ENCODE assay signal across 15 cellular contexts in the genomic region with DNA sequence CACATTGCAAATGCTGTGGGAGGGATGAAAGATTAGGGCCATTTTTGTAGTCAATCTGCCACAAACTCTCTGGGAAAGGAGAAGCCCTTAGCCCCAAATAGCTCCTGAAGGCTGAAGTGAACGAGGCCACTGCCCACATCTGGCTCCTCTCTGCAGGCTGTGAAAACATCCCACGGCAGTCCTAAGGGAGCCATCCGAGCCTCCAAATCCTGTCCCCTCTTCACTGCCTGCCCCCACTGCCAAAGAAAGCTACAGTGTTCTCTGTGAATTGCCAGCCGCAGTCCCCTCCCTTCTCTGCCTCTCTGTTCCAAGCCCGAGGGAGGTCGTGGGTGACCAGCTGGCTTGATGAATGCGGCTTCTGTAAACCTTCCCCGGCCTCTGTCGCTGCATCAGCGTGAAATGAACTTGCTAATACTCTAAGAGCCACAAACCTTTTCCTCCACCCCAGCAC.
DNase-seq lines count a peak whose midpoint lies in the region; ATAC-seq and TF ChIP-seq lines count a peak whose summit lies in the region.
"Had no signal": no experiment of that assay in that cellular context is flagged by ENCODE, and none has a peak within 500 bp of the region (broad histone marks: within the 10 kb centered on the region; RNA-seq: fewer than 3 reads in every experiment).

No MANE protein-coding gene starts in this region.

- H3K9me3 ChIP-seq in gastroesophageal sphincter: no peaks in the 10 kb centered on the region

- intact Hi-C loops in left colon (cut with DNase I, micrococcal nuclease): no loop called here

- H3K27me3 ChIP-seq in gastroesophageal sphincter: no peaks in the 10 kb centered on the region

- TF ChIP-seq CTCF in gastroesophageal sphincter (IDR thresholded peaks at IDR 0.05): no peak

- no peaks in the 10 kb centered on the region for H3K36me3 ChIP-seq in gastroesophageal sphincter

- no peak overlapping the region for H3K4me3 ChIP-seq in gastroesophageal sphincter
- H3K4me3 ChIP-seq: smooth muscle cell had no signal

- WGBS in gastroesophageal sphincter (ENCODE audit: low coverage in 1 of 2), 2 donors: 43 to 50% methylated on average over 6 to 8 of the region's 10 CpGs

- TF ChIP-seq POLR2A in gastroesophageal sphincter (IDR thresholded peaks at IDR 0.05): no peak

- TF ChIP-seq EP300 in gastroesophageal sphincter (IDR thresholded peaks at IDR 0.05): no peak

- ATAC-seq in gastroesophageal sphincter: no peak
- no peak for ATAC-seq in GM21367 (IDR thresholded peaks at IDR 0.05; ENCODE audit: unreplicated experiment)
- ATAC-seq in left colon: no peak
- ATAC-seq: activated T-cell treated with anti-CD3 and anti-CD28 coated beads, Interleukin-2, amount 50 U/mL, for 72 hours; natural killer cell treated with Interleukin-12 subunit alpha and Interleukin-12 subunit beta and Interleukin-15 and Interleukin-18, amount 100 ng/mL, for 72 hours had no signal

- H3K27ac ChIP-seq in angular gyrus (ENCODE audit: low read depth, low read length) (peak overlapping the region; percentile 92), gastroesophageal sphincter (peak overlapping the region in 3 of 4 donors; percentile 36 to 57 (median 39))

- peaks cover 0 to 7% (median 0%) of the 10 kb centered on the region in 3 donors for H3K4me1 ChIP-seq in gastroesophageal sphincter

- peak; percentile 56 for DNase-seq in middle frontal gyrus (ENCODE audit: extremely low spot score, low spot score)
- peak; percentile 94 for DNase-seq in superior temporal gyrus (ENCODE audit: extremely low spot score)
- DNase-seq in HPDE6-E6E7 (ENCODE audit: extremely low spot score): no peak
- DNase-seq in RPMI8226: no peak
- DNase-seq in left colon: no peak
- DNase-seq: activated CD4-positive, alpha-beta T cell treated with anti-CD3 and anti-CD28 coated beads, Interleukin-2, amount 50 U/mL, for 48 hours; activated T-cell treated with anti-CD3 and anti-CD28 coated beads, Interleukin-2, amount 50 U/mL, for 72 hours; AML-193; H9; NCI-H1105 had no signal

Comparison
In these comparisons a context has a peak if more than half of its experiments do, and no peak if none do; other contexts are left out.
1. DNase-seq: peak in middle frontal gyrus (single experiment) and superior temporal gyrus (single experiment); none in HPDE6-E6E7 (single experiment), RPMI8226 (single experiment) and left colon (0 of 2).